Comparison of ENCODE assay signal across 21 cellular contexts in the genomic region with DNA sequence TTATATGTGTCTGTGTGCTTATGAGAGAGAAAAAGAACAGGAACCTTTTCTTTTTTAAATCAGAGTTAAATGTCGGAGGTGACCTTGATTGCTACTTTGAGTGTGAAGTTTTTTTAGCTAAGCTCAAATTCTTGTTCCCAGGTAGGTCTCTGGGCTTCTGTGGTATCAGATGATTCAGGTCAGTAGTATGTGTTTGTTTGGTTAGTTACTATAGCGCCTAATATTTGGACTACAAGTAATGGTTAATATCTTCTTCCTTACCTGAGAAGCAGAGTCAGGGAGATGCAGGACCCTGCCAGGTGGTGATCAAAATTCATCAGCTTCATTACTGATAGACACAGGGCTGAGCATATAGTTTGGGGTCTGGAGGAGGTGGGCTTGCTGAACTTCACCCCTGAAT.
"Had no signal": no experiment of that assay in that cellular context is flagged by ENCODE, and none has a peak within 500 bp of the region (broad histone marks: within the 10 kb centered on the region; RNA-seq: fewer than 3 reads in every experiment).

No MANE protein-coding gene starts in this region.

- H3K9me3 ChIP-seq: pancreas, suprapubic skin, upper lobe of left lung had no signal

- H3K27ac Mint-ChIP-seq: activated CD4-positive, alpha-beta T cell treated with anti-CD3 and anti-CD28 coated beads, Interleukin-2, amount 10 ng/mL, durations not matched to agents 24 days and 14 days; activated CD8-positive, alpha-beta T cell treated with anti-CD3 and anti-CD28 coated beads, Interleukin-2, amount 10 ng/mL, durations not matched to agents 7 days and 5 days; brain; T-helper 2 cell treated with Interferon-gamma antibody and Interleukin-4, amounts not matched to agents 5 μg/mL and 100 μg/mL, for 36 hours had no signal

- H3K4me3 ChIP-seq: lung, pancreas, suprapubic skin, upper lobe of left lung had no signal

- H3K9me3 Mint-ChIP-seq: activated CD4-positive, alpha-beta T cell treated with anti-CD3 and anti-CD28 coated beads, Interleukin-2, amount 10 ng/mL, durations not matched to agents 24 days and 14 days; activated naive CD4-positive, alpha-beta T cell treated with anti-CD3 and anti-CD28 coated beads, Interleukin-2, amount 50 U/mL, for 72 hours; brain; T-helper 2 cell treated with Interferon-gamma antibody and Interleukin-4, amounts not matched to agents 5 μg/mL and 100 μg/mL, for 36 hours had no signal

- H3K4me1 Mint-ChIP-seq: activated CD4-positive, alpha-beta T cell treated with anti-CD3 and anti-CD28 coated beads, Interleukin-2, amount 10 ng/mL, durations not matched to agents 24 days and 14 days; brain had no signal

- H3K4me3 Mint-ChIP-seq: activated CD4-positive, alpha-beta T cell treated with anti-CD3 and anti-CD28 coated beads, Interleukin-2, amount 10 ng/mL, durations not matched to agents 24 days and 14 days; activated CD8-positive, alpha-beta T cell treated with anti-CD3 and anti-CD28 coated beads, Interleukin-2, amount 10 ng/mL, durations not matched to agents 7 days and 5 days; brain; T-helper 2 cell treated with Interferon-gamma antibody and Interleukin-4, amounts not matched to agents 5 μg/mL and 100 μg/mL, for 36 hours had no signal

- H3K27me3 ChIP-seq: pancreas, suprapubic skin, upper lobe of left lung had no signal

- DNase-seq: activated CD4-positive, alpha-beta T cell treated with anti-CD3 and anti-CD28 coated beads, Interleukin-2, amount 10 ng/mL, durations not matched to agents 24 days and 14 days; activated CD4-positive, CD25-positive, alpha-beta regulatory T cell; activated CD8-positive, alpha-beta memory T cell treated with anti-CD3 and anti-CD28 coated beads, Interleukin-2, amount 50 U/mL, for 4 hours; activated CD8-positive, alpha-beta T cell treated with anti-CD3 and anti-CD28 coated beads, Interleukin-2, amount 10 ng/mL, durations not matched to agents 7 days and 5 days; activated gamma-delta T cell; activated T-cell treated with anti-CD3 and anti-CD28 coated beads, Interleukin-2, amount 50 U/mL, for 48 hours; amygdala; cortex of kidney; effector CD4-positive, alpha-beta T cell; head of caudate nucleus; pancreas; retina; stimulated activated CD4-positive, alpha-beta T cell treated with anti-CD3 and anti-CD28 coated beads, Interleukin-2, amount 100 ng/mL, for 48 hours; stimulated activated naive CD4-positive, alpha-beta T cell; upper lobe of left lung had no signal

- H3K36me3 Mint-ChIP-seq: activated naive CD4-positive, alpha-beta T cell treated with anti-CD3 and anti-CD28 coated beads, Interleukin-2, amount 50 U/mL, for 72 hours had no signal

- H3K27me3 Mint-ChIP-seq: activated CD4-positive, alpha-beta T cell treated with anti-CD3 and anti-CD28 coated beads, Interleukin-2, amount 10 ng/mL, durations not matched to agents 24 days and 14 days; brain had no signal

- H3K4me1 ChIP-seq: pancreas, suprapubic skin, upper lobe of left lung had no signal

- H3K27ac ChIP-seq: pancreas, suprapubic skin, upper lobe of left lung had no signal

- FAIRE-seq: frontal cortex, pancreas had no signal
